18 cellular contexts compared by ENCODE assay signal in genomic region chr10:66394287-66395063, GRCh38.
DNase-seq lines count a peak whose midpoint lies in the region; ATAC-seq, FAIRE-seq and TF ChIP-seq lines count a peak whose summit lies in the region.
"Had no signal": no experiment of that assay in that cellular context is flagged by ENCODE, and none has a peak within 500 bp of the region (broad histone marks: within the 10 kb centered on the region; RNA-seq: fewer than 3 reads in every experiment).

No MANE protein-coding gene starts in this region.

- peak; percentile 9 for DNase-seq in MCF 10A (ENCODE audit: unreplicated experiment)
- DNase-seq in mammary epithelial cell = no peak
- DNase-seq in PC-3 = peak; percentile 17
- peak; percentile 6 for DNase-seq in epithelial cell of esophagus (ENCODE audit: low read depth)
- no peak for DNase-seq in activated CD4-positive, CD25-positive, alpha-beta regulatory T cell treated with anti-CD3 and anti-CD28 coated beads, Interleukin-2, amount 50 U/mL, for 72 hours
- no peak for DNase-seq in testis
- DNase-seq in D721Med (ENCODE audit: insufficient read length, low spot score) = no peak
- DNase-seq: AML-193; CD4-positive, alpha-beta T cell; DMS79 treated with DMSO at 0.1 percent for 48 hours; GF-D8; IMR-90 had no signal

- no peaks in the 10 kb centered on the region for H3F3A ChIP-seq in PC-3 (ENCODE audit: low read length, unreplicated experiment)

- dilution Hi-C loops in mammary epithelial cell (cut with HindIII; ENCODE audit: low sequenced_read_pairs) = no loop called here

- no peaks in the 10 kb centered on the region for H3K9me2 ChIP-seq in PC-3 (replicated peaks; ENCODE audit: low read length)

- H3K4me3 ChIP-seq in mammary epithelial cell (replicated peaks in 1 of 3; ENCODE audit: insufficient read depth in 1 of 3, low read depth in 2 of 3, low read length in 3 of 3) (no peak overlapping the region), PC-3 (ENCODE audit: low read length) (no peak overlapping the region), epithelial cell of esophagus (ENCODE audit: low read length) (no peak overlapping the region), testis (no peak overlapping the region)
- H3K4me3 ChIP-seq: A549, K562 had no signal

- H3K9me3 ChIP-seq in mammary epithelial cell (replicated peaks; ENCODE audit: insufficient read depth, low read length) (no peaks in the 10 kb centered on the region), PC-3 (ENCODE audit: low read length) (no peaks in the 10 kb centered on the region), testis (no peaks in the 10 kb centered on the region)
- H3K9me3 ChIP-seq: A549 had no signal

- no peak overlapping the region for H2AFZ ChIP-seq in mammary epithelial cell (ENCODE audit: low read depth, low read length)
- no peak overlapping the region for H2AFZ ChIP-seq in PC-3 (ENCODE audit: low read length)

- no peak overlapping the region for H3K27ac Mint-ChIP-seq in MCF 10A (ENCODE audit: low read depth, unreplicated experiment)
- H3K27ac Mint-ChIP-seq: CD4-positive, alpha-beta T cell had no signal

- TF ChIP-seq CTCF in MCF 10A (IDR thresholded peaks at IDR 0.05; ENCODE audit: unreplicated experiment) (no peak), mammary epithelial cell (conservative IDR thresholded peaks at IDR 0.05 in 1 of 2, IDR thresholded peaks at IDR 0.05 in 1 of 2; ENCODE audit: extremely low read depth in 1 of 2, insufficient read depth in 1 of 2, low read depth in 1 of 2, low read length in 2 of 2) (no peak), PC-3 (conservative IDR thresholded peaks at IDR 0.05; ENCODE audit: low read depth, low read length) (peak; percentile 52), epithelial cell of esophagus (IDR thresholded peaks at IDR 0.05; ENCODE audit: insufficient read depth, low read depth, low read length, missing control alignments) (no peak), testis (IDR thresholded peaks at IDR 0.05) (no peak), D721Med (IDR thresholded peaks at IDR 0.05; ENCODE audit: insufficient read depth, missing control alignments) (no peak)

- H3K27me3 Mint-ChIP-seq in MCF 10A (ENCODE audit: insufficient read depth, unreplicated experiment) = no peaks in the 10 kb centered on the region
- H3K27me3 Mint-ChIP-seq: CD4-positive, alpha-beta T cell had no signal

- POLR2A ChIA-PET in MCF 10A (lab: Yijun Ruan, JAX) = no interaction called here
- POLR2A ChIA-PET in PC-3 (lab: Charles Lee; ENCODE audit: unreplicated experiment) = no interaction called here

- H3K27ac ChIP-seq in mammary epithelial cell (ENCODE audit: insufficient read depth, low read depth, low read length) = no peak overlapping the region
- H3K27ac ChIP-seq in PC-3 (ENCODE audit: low read length) = no peak overlapping the region
- no peak overlapping the region for H3K27ac ChIP-seq in testis
- H3K27ac ChIP-seq: 22Rv1, A549, C4-2B had no signal

- peak; percentile 64 for ATAC-seq in PC-3
- ATAC-seq: A549, K562 had no signal

- no TSS peak for BruUV-seq in MCF 10A (replicated peaks; lab: Mats Ljungman, UMichigan)
- BruUV-seq in mammary epithelial cell (replicated peaks; lab: Mats Ljungman, UMichigan) = no TSS peak
- no TSS peak for BruUV-seq in PC-3 (replicated peaks; lab: Mats Ljungman, UMichigan)

- H3K4me3 Mint-ChIP-seq in MCF 10A (ENCODE audit: unreplicated experiment) = no peak overlapping the region
- H3K4me3 Mint-ChIP-seq: CD4-positive, alpha-beta T cell had no signal

- H3K27me3 ChIP-seq in mammary epithelial cell (ENCODE audit: insufficient read depth, low read length) (no peaks in the 10 kb centered on the region), PC-3 (ENCODE audit: low read length) (no peaks in the 10 kb centered on the region), testis (no peaks in the 10 kb centered on the region)

- no peak overlapping the region for H3K4me2 ChIP-seq in mammary epithelial cell (ENCODE audit: insufficient read depth, low read depth, low read length)
- no peak overlapping the region for H3K4me2 ChIP-seq in PC-3 (ENCODE audit: low read length)
- H3K4me2 ChIP-seq: A549 had no signal

- no peaks in the 10 kb centered on the region for H3K36me3 Mint-ChIP-seq in MCF 10A (ENCODE audit: insufficient read depth, unreplicated experiment)

- in situ Hi-C loops in mammary epithelial cell (cut with MboI; ENCODE audit: low sequenced_read_pairs in 2 of 2) = no loop called here

- CTCF ChIA-PET in MCF 10A (lab: Yijun Ruan, JAX) = interaction anchor here (0.6 kb wide), 1 partner anchor 10 kb away, joined by 4 read pairs; no protein-coding TSS in a partner anchor
- CTCF ChIA-PET in mammary epithelial cell (lab: Charles Lee; ENCODE audit: low non-redundant PET) = no interaction called here
- CTCF ChIA-PET in PC-3 (lab: Charles Lee) = interaction anchor here (0.8 kb wide), 1 partner anchor 531 kb away, joined by 3 read pairs; the partner anchor contains the start of gene LRRTM3

- H3K4me1 ChIP-seq in mammary epithelial cell (ENCODE audit: insufficient read depth, low read length) (no peaks in the 10 kb centered on the region), PC-3 (ENCODE audit: insufficient read depth, low read length) (no peaks in the 10 kb centered on the region), testis (no peaks in the 10 kb centered on the region)
- H3K4me1 ChIP-seq: A549 had no signal

- H3K4me1 Mint-ChIP-seq in MCF 10A (ENCODE audit: insufficient read depth, unreplicated experiment) = no peaks in the 10 kb centered on the region

- H3K9me3 Mint-ChIP-seq in MCF 10A (ENCODE audit: unreplicated experiment) = no peaks in the 10 kb centered on the region
- H3K9me3 Mint-ChIP-seq: CD4-positive, alpha-beta T cell had no signal

- no peak for FAIRE-seq in D721Med (lab: Jason Lieb, UNC)
- FAIRE-seq: A549, H1, HTR-8/SVneo, K562 had no signal

- no peak for TF ChIP-seq POLR2A in testis (IDR thresholded peaks at IDR 0.05)

- intact Hi-C loops in MCF 10A (cut with micrococcal nuclease) (no loop called here), mammary epithelial cell (cut with micrococcal nuclease) (no loop called here), PC-3 (cut with micrococcal nuclease) (no loop called here), testis (cut with DNase I; ENCODE audit: low total_unique reads) (no loop called here)

- WGBS in mammary epithelial cell (ENCODE audit: low coverage, missing lambda C conversion rate) = 97% methylated on average over 2 of the region's 2 CpGs
- 79 to 87% methylated on average over 2 of the region's 2 CpGs for WGBS in testis, 2 donors

- H3K9ac ChIP-seq in mammary epithelial cell (ENCODE audit: insufficient read depth, low read length) = no peak overlapping the region
- no peak overlapping the region for H3K9ac ChIP-seq in PC-3 (ENCODE audit: low read length)

- no peaks in the 10 kb centered on the region for H3K79me2 ChIP-seq in mammary epithelial cell (ENCODE audit: insufficient read depth, low read length)
- H3K79me2 ChIP-seq in PC-3 (ENCODE audit: low read length) = no peaks in the 10 kb centered on the region

- H3K36me3 ChIP-seq in mammary epithelial cell (ENCODE audit: insufficient read depth, low read length) (no peaks in the 10 kb centered on the region), PC-3 (ENCODE audit: low read depth, low read length) (no peaks in the 10 kb centered on the region), testis (ENCODE audit: low read depth, missing control alignments) (no peaks in the 10 kb centered on the region)

- H4K20me1 ChIP-seq in mammary epithelial cell (ENCODE audit: insufficient read depth, low read length) = no peaks in the 10 kb centered on the region
- no peaks in the 10 kb centered on the region for H4K20me1 ChIP-seq in PC-3 (ENCODE audit: low read length)

Comparison
In these comparisons a context has a peak if more than half of its experiments do, and no peak if none do; other contexts are left out.
1. DNase-seq: peak in MCF 10A (single experiment), PC-3 (single experiment) and epithelial cell of esophagus (single experiment); none in mammary epithelial cell (single experiment), activated CD4-positive, CD25-positive, alpha-beta regulatory T cell treated with anti-CD3 and anti-CD28 coated beads, Interleukin-2, amount 50 U/mL, for 72 hours (single experiment), testis (single experiment) and D721Med (single experiment).